1 cellular context compared by ENCODE assay signal in genomic region chr12:67355428-67356385, GRCh38.
TF ChIP-seq lines count a peak whose summit lies in the region.

No MANE protein-coding gene starts in this region.

TF ChIP-seq in SK-N-SH, 30 proteins besides CTCF, POLR2A, EP300 and RAD21 (continued from another document):
- no peak for TF ChIP-seq NFIC (IDR thresholded peaks at IDR 0.05; ENCODE audit: borderline replicate concordance)
- TF ChIP-seq GABPA (IDR thresholded peaks at IDR 0.05; ENCODE audit: low read depth): no peak
- TF ChIP-seq IRF3 (IDR thresholded peaks at IDR 0.05; ENCODE audit: low read depth, low read length): no peak
- TF ChIP-seq EZH2phosphoT487 (IDR thresholded peaks at IDR 0.05; ENCODE audit: borderline replicate concordance, low read depth): no peak
- TF ChIP-seq USF2 (IDR thresholded peaks at IDR 0.05; ENCODE audit: borderline replicate concordance, low read depth, low read length): no peak
- no peak for TF ChIP-seq TAF1 (IDR thresholded peaks at IDR 0.05; ENCODE audit: borderline replicate concordance, low read depth, low read length)
- TF ChIP-seq CHD2 (IDR thresholded peaks at IDR 0.05; ENCODE audit: low read length, partially characterized antibody): no peak
- no peak for TF ChIP-seq ELF1 (IDR thresholded peaks at IDR 0.05)
- no peak for TF ChIP-seq POLR2AphosphoS5 (IDR thresholded peaks at IDR 0.05; ENCODE audit: low read depth, low read length)
- no peak for TF ChIP-seq FOXM1 (IDR thresholded peaks at IDR 0.05; ENCODE audit: low read depth)
- TF ChIP-seq JUND (IDR thresholded peaks at IDR 0.05): no peak
- TF ChIP-seq MAX (IDR thresholded peaks at IDR 0.05; ENCODE audit: low read depth): no peak
- TF ChIP-seq RFX5 (IDR thresholded peaks at IDR 0.05; ENCODE audit: low read length): 0 out of 2 replicates have a peak, but pooled peaks have one; percentile 59
- TF ChIP-seq REST (IDR thresholded peaks at IDR 0.05; ENCODE audit: low read depth, low read length): no peak
- no peak for TF ChIP-seq YY1 (IDR thresholded peaks at IDR 0.05; ENCODE audit: low read depth)
- TF ChIP-seq RXRA (IDR thresholded peaks at IDR 0.05; ENCODE audit: borderline replicate concordance, low read depth): no peak
- no peak for TF ChIP-seq ZBTB33 (IDR thresholded peaks at IDR 0.05; ENCODE audit: borderline replicate concordance, low read depth)
